In genomic region chr10:34503704-34504103, GRCh38 we compare ENCODE assay signal across 35 cellular contexts.
"Had no signal": no experiment of that assay in that cellular context is flagged by ENCODE, and none has a peak within 500 bp of the region (broad histone marks: within the 10 kb centered on the region; RNA-seq: fewer than 3 reads in every experiment).

No MANE protein-coding gene starts in this region.

- H3K36me3 Mint-ChIP-seq: activated CD4-positive, alpha-beta memory T cell treated with anti-CD3 and anti-CD28 coated beads for 36 hours; activated naive CD8-positive, alpha-beta T cell treated with anti-CD3 and anti-CD28 coated beads for 36 hours; T-cell had no signal

- H3K27me3 Mint-ChIP-seq: activated B cell treated with CpG ODN at 0.5 μM for 24 hours had no signal

- H3K27ac Mint-ChIP-seq: activated B cell treated with CpG ODN at 0.5 μM for 24 hours; activated CD4-positive, alpha-beta memory T cell treated with anti-CD3 and anti-CD28 coated beads for 36 hours; activated naive CD8-positive, alpha-beta T cell treated with anti-CD3 and anti-CD28 coated beads for 36 hours; activated T-helper 17 cell treated with anti-CD3 and anti-CD28 coated beads, Interleukin-2, amount 50 U/mL, for 72 hours; T-cell; T-helper 17 cell had no signal

- H3K27me3 ChIP-seq: cardiac muscle cell, MG63 had no signal

- H3K9me3 ChIP-seq: MG63 had no signal

- H3K4me3 ChIP-seq: cardiac muscle cell, MG63 had no signal

- DNase-seq: activated B cell treated with CpG ODN at 0.5 μM for 24 hours; activated CD4-positive, alpha-beta memory T cell treated with anti-CD3 and anti-CD28 coated beads for 36 hours; activated CD4-positive, alpha-beta T cell treated with anti-CD3 and anti-CD28 coated beads for 4 hours; activated CD4-positive, alpha-beta T cell treated with anti-CD3 and anti-CD28 coated beads, Interleukin-2, amount 50 U/mL, for 1 hour; activated CD4-positive, CD25-positive, alpha-beta regulatory T cell treated with anti-CD3 and anti-CD28 coated beads, Interleukin-2, amount 50 U/mL, for 72 hours; activated CD8-positive, alpha-beta memory T cell treated with anti-CD3 and anti-CD28 coated beads, Interleukin-2, amount 50 U/mL, for 4 hours; activated effector memory CD4-positive, alpha-beta T cell treated with anti-CD3 and anti-CD28 coated beads, Interleukin-2, amount 50 U/mL, for 16 hours; activated naive CD4-positive, alpha-beta T cell; activated naive CD4-positive, alpha-beta T cell treated with anti-CD3 and anti-CD28 coated beads, Interleukin-2, amount 50 U/mL, for 16 hours; activated naive CD8-positive, alpha-beta T cell treated with anti-CD3 and anti-CD28 coated beads for 36 hours; activated T-cell treated with anti-CD3 and anti-CD28 coated beads for 4 hours; activated T-cell treated with anti-CD3 and anti-CD28 coated beads, Interleukin-2, amount 50 U/mL, for 48 hours; amniotic stem cell; aorta; Kasumi-1; MG63; NCI-H1048; NCI-H1105 treated with DMSO at 0.1 percent for 48 hours; NCI-H1436 treated with DMSO at 0.1 percent for 48 hours; NCI-H1694 treated with DMSO at 0.1 percent for 48 hours; NCI-H2029; NCI-H2107; NCI-H2171 treated with DMSO at 0.1 percent for 48 hours; NCI-H446 treated with DMSO at 0.1 percent for 48 hours; NCI-H524; NCI-H69; NCI-H82; SIG-M5; T-cell; T-helper 17 cell; T-helper 9 cell had no signal

- H3K27ac ChIP-seq: cardiac muscle cell, RWPE1 had no signal

- H3K4me1 Mint-ChIP-seq: activated B cell treated with CpG ODN at 0.5 μM for 24 hours; activated naive CD8-positive, alpha-beta T cell treated with anti-CD3 and anti-CD28 coated beads for 36 hours; activated T-helper 17 cell treated with anti-CD3 and anti-CD28 coated beads, Interleukin-2, amount 50 U/mL, for 72 hours; central memory CD8-positive, alpha-beta T cell; T-cell; T-helper 17 cell had no signal

- H3K9me3 Mint-ChIP-seq: activated B cell treated with CpG ODN at 0.5 μM for 24 hours; activated CD4-positive, alpha-beta memory T cell treated with anti-CD3 and anti-CD28 coated beads for 36 hours; activated naive CD8-positive, alpha-beta T cell treated with anti-CD3 and anti-CD28 coated beads for 36 hours; activated T-helper 17 cell treated with anti-CD3 and anti-CD28 coated beads, Interleukin-2, amount 50 U/mL, for 72 hours; T-cell had no signal

- H3K36me3 ChIP-seq: cardiac muscle cell, MG63 had no signal

- H3K4me3 Mint-ChIP-seq: activated B cell treated with CpG ODN at 0.5 μM for 24 hours; activated CD4-positive, alpha-beta memory T cell treated with anti-CD3 and anti-CD28 coated beads for 36 hours; activated naive CD8-positive, alpha-beta T cell treated with anti-CD3 and anti-CD28 coated beads for 36 hours; activated T-helper 17 cell treated with anti-CD3 and anti-CD28 coated beads, Interleukin-2, amount 50 U/mL, for 72 hours; central memory CD8-positive, alpha-beta T cell; T-cell; T-helper 17 cell had no signal
